ENCODE assay signal across 11 cellular contexts in genomic region chr3:196111939-196112386, GRCh38. TPM values are rescaled to one million over a fixed set of nuclear protein-coding genes. Genes with fewer than 3 reads are reported as not detected.
DNase-seq lines count a peak whose midpoint lies in the region; ATAC-seq and TF ChIP-seq lines count a peak whose summit lies in the region.
"Had no signal": no experiment of that assay in that cellular context is flagged by ENCODE, and none has a peak within 500 bp of the region (broad histone marks: within the 10 kb centered on the region; RNA-seq: fewer than 3 reads in every experiment).

No MANE protein-coding gene starts in this region.

- H2AFZ ChIP-seq in PC-9 = no peak overlapping the region

- H3K27ac ChIP-seq in PC-9 = peak overlapping the region; percentile 21; the same call in 1 of the 2 replicates
- H3K27ac ChIP-seq: KMS-11 had no signal

- H3K27me3 Mint-ChIP-seq in activated naive CD8-positive, alpha-beta T cell treated with anti-CD3 and anti-CD28 coated beads, Interleukin-2, amount 10 ng/mL, durations not matched to agents 7 days and 5 days = peaks cover 3% of the 10 kb centered on the region
- no peaks in the 10 kb centered on the region for H3K27me3 Mint-ChIP-seq in stimulated activated naive CD8-positive, alpha-beta T cell treated with anti-CD3 and anti-CD28 coated beads, Interleukin-15, Interleukin-2, amounts not matched to agents 100 ng/mL and 50 ng/mL, for 24 hours

- peak overlapping the region; percentile 18 for H3K4me3 Mint-ChIP-seq in activated naive CD8-positive, alpha-beta T cell treated with anti-CD3 and anti-CD28 coated beads, Interleukin-2, amount 10 ng/mL, durations not matched to agents 7 days and 5 days
- peak overlapping the region; percentile 48 for H3K4me3 Mint-ChIP-seq in stimulated activated naive CD8-positive, alpha-beta T cell treated with anti-CD3 and anti-CD28 coated beads, Interleukin-15, Interleukin-2, amounts not matched to agents 100 ng/mL and 50 ng/mL, for 24 hours

- no peaks in the 10 kb centered on the region for H3K36me3 ChIP-seq in PC-9 (ENCODE audit: low read depth)

- H3K4me3 ChIP-seq in PC-9 = no peak overlapping the region

- intact Hi-C loops in PC-9 (cut with micrococcal nuclease; ENCODE audit: unreplicated experiment) = no loop called here

- CTCF ChIA-PET in PC-9 (lab: Charles Lee) = interaction anchor here (0.6 to 0.7 kb wide), 3 partner anchors 33 to 222 kb away, joined by 3 to 9 read pairs (median 8); no protein-coding TSS in a partner anchor

- H3K9me3 Mint-ChIP-seq in activated naive CD8-positive, alpha-beta T cell treated with anti-CD3 and anti-CD28 coated beads, Interleukin-2, amount 10 ng/mL, durations not matched to agents 7 days and 5 days = no peaks in the 10 kb centered on the region
- H3K9me3 Mint-ChIP-seq in stimulated activated naive CD8-positive, alpha-beta T cell treated with anti-CD3 and anti-CD28 coated beads, Interleukin-15, Interleukin-2, amounts not matched to agents 100 ng/mL and 50 ng/mL, for 24 hours = no peaks in the 10 kb centered on the region

- H3K36me3 Mint-ChIP-seq in activated naive CD8-positive, alpha-beta T cell treated with anti-CD3 and anti-CD28 coated beads, Interleukin-2, amount 10 ng/mL, durations not matched to agents 7 days and 5 days = peaks cover 1% of the 10 kb centered on the region
- H3K36me3 Mint-ChIP-seq in stimulated activated naive CD8-positive, alpha-beta T cell treated with anti-CD3 and anti-CD28 coated beads, Interleukin-15, Interleukin-2, amounts not matched to agents 100 ng/mL and 50 ng/mL, for 24 hours (ENCODE audit: low read depth) = no peaks in the 10 kb centered on the region

- no peaks in the 10 kb centered on the region for H3K9me2 ChIP-seq in PC-9 (ENCODE audit: insufficient read depth)

- peak overlapping the region; percentile 15 for H3K27ac Mint-ChIP-seq in activated naive CD8-positive, alpha-beta T cell treated with anti-CD3 and anti-CD28 coated beads, Interleukin-2, amount 10 ng/mL, durations not matched to agents 7 days and 5 days
- peak overlapping the region; percentile 86 for H3K27ac Mint-ChIP-seq in stimulated activated naive CD8-positive, alpha-beta T cell treated with anti-CD3 and anti-CD28 coated beads, Interleukin-15, Interleukin-2, amounts not matched to agents 100 ng/mL and 50 ng/mL, for 24 hours

- no peaks in the 10 kb centered on the region for H3K27me3 ChIP-seq in PC-9 (ENCODE audit: insufficient read depth, low read depth)

- H4K20me1 ChIP-seq in PC-9 (ENCODE audit: insufficient read depth) = no peaks in the 10 kb centered on the region

- H3F3A ChIP-seq in PC-9 (ENCODE audit: insufficient read depth, low read depth) = peaks cover 52% of the 10 kb centered on the region

- H3K4me1 ChIP-seq in PC-9 (replicated peaks; ENCODE audit: insufficient read depth) = peaks cover 48% of the 10 kb centered on the region

- no peaks in the 10 kb centered on the region for H3K9me3 ChIP-seq in PC-9 (ENCODE audit: insufficient read depth, low read depth)

- no TSS peak for BruUV-seq in PC-9 (replicated peaks; lab: Mats Ljungman, UMichigan)

- POLR2A ChIA-PET in PC-9 (lab: Charles Lee; ENCODE audit: unreplicated experiment) = interaction anchor here (1.2 kb wide), 1 partner anchor 16 kb away, joined by 25 read pairs; no protein-coding TSS in a partner anchor
- POLR2A ChIA-PET in activated naive CD8-positive, alpha-beta T cell treated with anti-CD3 and anti-CD28 coated beads, Interleukin-2, amount 10 ng/mL, durations not matched to agents 7 days and 5 days (lab: Charles Lee) = no interaction called here

- TF ChIP-seq CTCF in PC-9 (conservative IDR thresholded peaks at IDR 0.05) = no peak

- H3K4me1 Mint-ChIP-seq in activated naive CD8-positive, alpha-beta T cell treated with anti-CD3 and anti-CD28 coated beads, Interleukin-2, amount 10 ng/mL, durations not matched to agents 7 days and 5 days = peaks cover 11% of the 10 kb centered on the region
- H3K4me1 Mint-ChIP-seq in stimulated activated naive CD8-positive, alpha-beta T cell treated with anti-CD3 and anti-CD28 coated beads, Interleukin-15, Interleukin-2, amounts not matched to agents 100 ng/mL and 50 ng/mL, for 24 hours (ENCODE audit: low read depth) = peaks cover 31% of the 10 kb centered on the region

- ATAC-seq in activated naive CD8-positive, alpha-beta T cell treated with anti-CD3 and anti-CD28 coated beads, Interleukin-2, amount 10 ng/mL, durations not matched to agents 7 days and 5 days (ENCODE audit: low read depth) = peak; percentile 51
- no peak for ATAC-seq in HG03175 (IDR thresholded peaks at IDR 0.05; ENCODE audit: unreplicated experiment)
- ATAC-seq in GM21390 (IDR thresholded peaks at IDR 0.05; ENCODE audit: unreplicated experiment) = no peak

- H3K79me2 ChIP-seq in PC-9 (ENCODE audit: low read depth) = no peaks in the 10 kb centered on the region

- DNase-seq in activated CD8-positive, alpha-beta memory T cell treated with anti-CD3 and anti-CD28 coated beads for 24 hours = peak; percentile 73
- no peak for DNase-seq in activated CD8-positive, alpha-beta memory T cell treated with anti-CD3 and anti-CD28 coated beads, Interleukin-2, amount 50 U/mL, for 4 hours
- DNase-seq in PC-9 (no peak), T-helper 9 cell (no peak)
- no peak for DNase-seq in activated naive CD8-positive, alpha-beta T cell treated with anti-CD3 and anti-CD28 coated beads, Interleukin-2, amount 10 ng/mL, durations not matched to agents 7 days and 5 days
- DNase-seq: cerebellar nuclear complex, SHP77 treated with DMSO at 0.1 percent for 48 hours had no signal

- no peak overlapping the region for H3K4me2 ChIP-seq in PC-9
- H3K4me2 ChIP-seq: KMS-11 had no signal

RNA-seq across cellular contexts. Expression of gene TFRC, which starts 30.1 kb away (rescaled TPM):
- total RNA-seq in PC-9 (2021) = 134 and 195 TPM in 2 replicates
- 100 to 1,000 TPM; 168 to 171 TPM for total RNA-seq in activated naive CD8-positive, alpha-beta T cell treated with anti-CD3 and anti-CD28 coated beads, Interleukin-2, amount 10 ng/mL, durations not matched to agents 7 days and 5 days
